Comparison of ENCODE assay signal across 21 cellular contexts in the genomic region with DNA sequence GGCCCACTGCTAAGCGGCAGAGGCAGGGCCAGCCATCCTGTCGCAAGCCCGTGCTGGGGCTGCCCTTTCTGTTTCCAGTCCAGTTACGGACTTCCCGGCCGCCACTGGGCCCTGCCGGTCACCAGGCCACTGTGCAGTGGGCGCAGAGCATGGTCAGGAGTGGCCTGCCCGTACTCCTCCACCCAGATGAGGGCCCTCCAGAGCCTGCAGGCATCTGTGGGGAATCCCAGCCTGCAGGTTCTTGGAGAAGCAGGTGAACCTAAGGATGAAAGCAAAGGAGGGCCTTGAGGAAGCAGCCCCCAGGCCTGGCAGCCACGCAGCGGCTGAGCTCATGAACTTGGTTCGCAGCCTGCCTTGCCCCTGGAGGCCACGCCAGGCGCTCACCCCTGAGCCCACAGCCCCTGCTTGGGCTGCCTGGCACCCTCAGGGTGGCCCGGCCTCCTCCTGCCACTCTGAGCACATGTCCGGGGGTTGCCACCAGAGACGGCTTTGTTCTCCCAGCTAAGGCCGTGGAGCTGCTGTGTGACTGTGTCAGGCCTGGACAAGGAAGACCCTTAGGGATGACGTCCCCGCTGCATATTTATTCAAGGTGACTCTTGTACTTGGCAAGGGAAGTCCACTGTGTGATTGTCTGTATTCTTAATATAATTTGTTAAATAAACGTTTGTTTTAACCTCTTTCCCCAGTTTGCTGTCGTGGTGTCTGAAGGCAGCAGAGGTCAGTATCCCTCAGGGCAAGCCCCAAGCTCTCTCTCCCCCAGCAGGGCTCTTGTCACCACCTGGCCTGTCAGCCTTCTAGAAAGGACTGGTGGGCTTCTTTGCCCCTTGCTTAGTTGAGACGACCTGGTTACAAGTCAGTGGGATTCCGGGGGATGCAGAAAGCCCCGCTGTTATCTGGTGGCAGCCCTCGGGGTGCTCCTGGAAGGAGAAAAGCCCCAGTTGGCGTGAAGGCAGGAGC.
"Had no signal": no experiment of that assay in that cellular context is flagged by ENCODE, and none has a peak within 500 bp of the region (broad histone marks: within the 10 kb centered on the region; RNA-seq: fewer than 3 reads in every experiment).

No MANE protein-coding gene starts in this region.

- H3K9me3 ChIP-seq: heart left ventricle, left ventricle myocardium inferior, right atrium auricular region, suprapubic skin had no signal

- H3K4me1 Mint-ChIP-seq: activated CD8-positive, alpha-beta memory T cell treated with anti-CD3 and anti-CD28 coated beads, Interleukin-2, amount 10 ng/mL, durations not matched to agents 7 days and 5 days; central memory CD8-positive, alpha-beta T cell; natural killer cell had no signal

- H3K36me3 Mint-ChIP-seq: activated CD8-positive, alpha-beta memory T cell treated with anti-CD3 and anti-CD28 coated beads, Interleukin-2, amount 10 ng/mL, durations not matched to agents 7 days and 5 days; activated naive CD8-positive, alpha-beta T cell; brain; natural killer cell had no signal

- H3K4me3 ChIP-seq: heart left ventricle, left ventricle myocardium inferior, right atrium auricular region, SK-N-MC, suprapubic skin had no signal

- H3K27ac ChIP-seq: heart left ventricle, left ventricle myocardium inferior, right atrium auricular region, SK-N-MC, suprapubic skin had no signal

- H3K27me3 ChIP-seq: right atrium auricular region, suprapubic skin had no signal

- DNase-seq: activated CD4-positive, alpha-beta T cell treated with anti-CD3 and anti-CD28 coated beads, Interleukin-2, amount 50 U/mL, for 48 hours; activated CD8-positive, alpha-beta memory T cell treated with anti-CD3 and anti-CD28 coated beads, Interleukin-2, amount 10 ng/mL, durations not matched to agents 7 days and 5 days; activated gamma-delta T cell treated with Interleukin-2 at 50 U/mL for 16 hours; activated T-cell treated with anti-CD3 and anti-CD28 coated beads, Interleukin-2, amount 50 U/mL, for 4 hours; cortex of kidney; effector CD8-positive, alpha-beta T cell; left ventricle myocardium inferior; mesenchymal stem cell; natural killer cell; small intestine; stimulated activated naive CD8-positive, alpha-beta T cell treated with anti-CD3 and anti-CD28 coated beads, Interleukin-15, Interleukin-2, amounts not matched to agents 100 U/mL and 50 U/mL, for 24 hours; T-helper 9 cell had no signal

- H3K4me1 ChIP-seq: heart left ventricle, left ventricle myocardium inferior, right atrium auricular region, suprapubic skin had no signal

- H3K27ac Mint-ChIP-seq: activated naive CD8-positive, alpha-beta T cell; natural killer cell; progenitor cell of endocrine pancreas had no signal

- H3K36me3 ChIP-seq: right atrium auricular region had no signal

- ATAC-seq: activated CD4-positive, CD25-positive, alpha-beta regulatory T cell treated with anti-CD3 and anti-CD28 coated beads, Interleukin-2, amount 50 U/mL, for 24 hours; activated CD8-positive, alpha-beta memory T cell treated with anti-CD3 and anti-CD28 coated beads, Interleukin-2, amount 10 ng/mL, durations not matched to agents 7 days and 5 days; heart left ventricle; natural killer cell; stimulated activated naive CD8-positive, alpha-beta T cell treated with anti-CD3 and anti-CD28 coated beads, Interleukin-15, Interleukin-2, amounts not matched to agents 100 U/mL and 50 U/mL, for 24 hours had no signal

- H3K4me3 Mint-ChIP-seq: activated CD8-positive, alpha-beta memory T cell treated with anti-CD3 and anti-CD28 coated beads, Interleukin-2, amount 10 ng/mL, durations not matched to agents 7 days and 5 days; activated naive CD8-positive, alpha-beta T cell; activated T-cell treated with anti-CD3 and anti-CD28 coated beads, Interleukin-2, amount 50 U/mL, for 4 hours; brain; central memory CD8-positive, alpha-beta T cell; natural killer cell had no signal

- H3K9me3 Mint-ChIP-seq: activated T-cell treated with anti-CD3 and anti-CD28 coated beads, Interleukin-2, amount 50 U/mL, for 4 hours; brain; central memory CD8-positive, alpha-beta T cell; natural killer cell had no signal
